In the genomic region with DNA sequence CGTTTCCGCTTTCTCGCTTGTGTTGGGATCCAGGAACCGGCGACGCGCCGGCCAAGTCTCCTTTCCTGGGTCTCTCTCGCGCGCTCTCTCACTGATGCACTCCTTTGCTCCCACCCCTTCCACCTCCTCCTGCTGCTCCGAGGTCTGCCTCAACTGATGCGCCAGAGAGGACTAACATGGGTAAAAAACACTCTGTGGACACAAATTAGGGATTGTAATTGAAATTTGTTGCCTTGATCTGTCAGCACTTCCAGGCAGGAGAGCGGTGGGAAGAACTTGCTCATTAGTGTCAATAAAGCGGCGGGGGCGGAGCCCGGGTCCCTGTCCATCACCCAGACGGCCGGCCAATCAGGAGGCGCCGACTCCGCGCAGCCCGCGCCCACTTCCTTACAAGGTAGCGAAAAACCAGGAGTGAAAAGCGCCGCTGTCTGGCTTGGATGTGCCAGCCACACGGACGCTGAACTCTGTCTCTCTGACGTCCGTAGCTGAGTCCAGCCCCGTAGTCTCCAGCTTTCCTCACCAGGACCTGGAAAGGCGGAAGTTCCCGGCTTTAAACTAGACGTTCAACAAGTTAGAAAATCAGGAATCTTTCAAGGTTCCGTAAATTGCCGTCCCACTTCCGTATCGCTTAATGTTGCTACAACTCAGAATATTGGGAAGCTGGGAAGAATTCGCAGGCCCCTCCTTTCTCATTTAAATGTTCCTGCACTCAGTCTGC, we compare ENCODE assay signal across 9 cellular contexts. TPM values are rescaled to one million over a fixed set of nuclear protein-coding genes. Genes with fewer than 3 reads are reported as not detected.
DNase-seq lines count a peak whose midpoint lies in the region; ATAC-seq and TF ChIP-seq lines count a peak whose summit lies in the region.
"Had no signal": no experiment of that assay in that cellular context is flagged by ENCODE, and none has a peak within 500 bp of the region (broad histone marks: within the 10 kb centered on the region; RNA-seq: fewer than 3 reads in every experiment).

A gene (minus strand): TSS at position 267 of the 718 bp plus-strand sequence. CDS start 417 bp downstream, outside the sequence.

- H3K79me2 ChIP-seq in parathyroid adenoma, result no peaks in the 10 kb centered on the region

- H3K4me1 ChIP-seq in parathyroid adenoma, result no peaks in the 10 kb centered on the region

- no peaks in the 10 kb centered on the region for H3K9me3 ChIP-seq in parathyroid adenoma (ENCODE audit: control insufficient read depth, low read length)

- H3K9ac ChIP-seq in parathyroid adenoma, result no peak within 1 kb of the TSS

- peak within 1 kb of the TSS; percentile 70 for H3K4me3 Mint-ChIP-seq in Calu3 (ENCODE audit: low read depth, unreplicated experiment)
- peak within 1 kb of the TSS; percentile 65 for H3K4me3 Mint-ChIP-seq in activated naive CD8-positive, alpha-beta T cell treated with anti-CD3 and anti-CD28 coated beads, Interleukin-2, amount 50 U/mL, for 24 hours
- H3K4me3 Mint-ChIP-seq: natural killer cell treated with Interleukin-12 subunit alpha and Interleukin-12 subunit beta and Interleukin-15 and Interleukin-18, amount 100 ng/mL, for 72 hours had no signal

- H3K27me3 Mint-ChIP-seq in Calu3 (ENCODE audit: unreplicated experiment), result no peaks in the 10 kb centered on the region
- H3K27me3 Mint-ChIP-seq in activated naive CD8-positive, alpha-beta T cell treated with anti-CD3 and anti-CD28 coated beads, Interleukin-2, amount 50 U/mL, for 24 hours, result peaks cover 66% of the 10 kb centered on the region

- BruUV-seq in Calu3 (replicated peaks; lab: Mats Ljungman, UMichigan), result TSS peak; percentile 79

- TF ChIP-seq CTCF in Calu3 (IDR thresholded peaks at IDR 0.05; ENCODE audit: unreplicated experiment) (no peak), parathyroid adenoma (IDR thresholded peaks at IDR 0.05) (no peak)

- no peak within 1 kb of the TSS for H3K4me3 ChIP-seq in parathyroid adenoma (ENCODE audit: low read depth, low read length)

- peaks cover 65% of the 10 kb centered on the region for H3K36me3 Mint-ChIP-seq in Calu3 (ENCODE audit: insufficient read depth, unreplicated experiment)
- H3K36me3 Mint-ChIP-seq in activated naive CD8-positive, alpha-beta T cell treated with anti-CD3 and anti-CD28 coated beads, Interleukin-2, amount 50 U/mL, for 24 hours (ENCODE audit: low read depth), result peaks cover 10% of the 10 kb centered on the region

- H3K4me2 ChIP-seq in parathyroid adenoma (ENCODE audit: low read length), result peak within 1 kb of the TSS; percentile 17

- H2AFZ ChIP-seq in parathyroid adenoma, result peak within 1 kb of the TSS; percentile 60

- H3K4me1 Mint-ChIP-seq in Calu3 (ENCODE audit: low read depth, unreplicated experiment), result peaks cover 14% of the 10 kb centered on the region
- H3K4me1 Mint-ChIP-seq in activated naive CD8-positive, alpha-beta T cell treated with anti-CD3 and anti-CD28 coated beads, Interleukin-2, amount 50 U/mL, for 24 hours, result peaks cover 7% of the 10 kb centered on the region

- DNase-seq in Calu3 (peak; percentile 93), LHCN-M2 (ENCODE audit: low read depth) (peak; percentile 98), left cardiac atrium (peak; percentile 95)
- DNase-seq in activated naive CD8-positive, alpha-beta T cell treated with anti-CD3 and anti-CD28 coated beads, Interleukin-2, amount 50 U/mL, for 24 hours, result no peak
- no peak for DNase-seq in central memory CD4-positive, alpha-beta T cell

- ATAC-seq in activated naive CD8-positive, alpha-beta T cell treated with anti-CD3 and anti-CD28 coated beads, Interleukin-2, amount 50 U/mL, for 24 hours, result peak; percentile 49
- ATAC-seq in left cardiac atrium, result peak; percentile 84 to 90
- no peak for ATAC-seq in HG03025 (IDR thresholded peaks at IDR 0.05; ENCODE audit: low FRiP score, unreplicated experiment)
- no peak for ATAC-seq in GM18511 (IDR thresholded peaks at IDR 0.05; ENCODE audit: unreplicated experiment)

- peak within 1 kb of the TSS; percentile 36 for H3K27ac ChIP-seq in parathyroid adenoma

- CTCF ChIA-PET in Calu3 (lab: Charles Lee), result interaction anchor here (0.6 to 1.0 kb wide), 2 partner anchors 9 to 288 kb away, joined by 4 to 6 read pairs; no protein-coding TSS in a partner anchor

- no peaks in the 10 kb centered on the region for H3K9me3 Mint-ChIP-seq in Calu3 (ENCODE audit: low read depth, unreplicated experiment)
- H3K9me3 Mint-ChIP-seq in activated naive CD8-positive, alpha-beta T cell treated with anti-CD3 and anti-CD28 coated beads, Interleukin-2, amount 50 U/mL, for 24 hours, result peaks cover 4% of the 10 kb centered on the region

- H3K27me3 ChIP-seq in parathyroid adenoma (ENCODE audit: control insufficient read depth, insufficient read depth, low read length), result peaks cover 19% of the 10 kb centered on the region

- no peaks in the 10 kb centered on the region for H3K36me3 ChIP-seq in parathyroid adenoma (ENCODE audit: control insufficient read depth, insufficient read depth, low read length)

- H3K27ac Mint-ChIP-seq in Calu3 (ENCODE audit: unreplicated experiment), result peak within 1 kb of the TSS; percentile 92
- H3K27ac Mint-ChIP-seq in activated naive CD8-positive, alpha-beta T cell treated with anti-CD3 and anti-CD28 coated beads, Interleukin-2, amount 50 U/mL, for 24 hours, result peak within 1 kb of the TSS; percentile 22
- H3K27ac Mint-ChIP-seq: natural killer cell treated with Interleukin-12 subunit alpha and Interleukin-12 subunit beta and Interleukin-15 and Interleukin-18, amount 100 ng/mL, for 72 hours had no signal

- intact Hi-C loops in Calu3 (cut with micrococcal nuclease; ENCODE audit: unreplicated experiment), result loop anchor here (5.0 kb wide), 2 partner anchors 297 to 337 kb away; no protein-coding TSS in a partner anchor
- intact Hi-C loops in left cardiac atrium (cut with DNase I), result no loop called here

RNA-seq across cellular contexts. Expression of the gene that starts here (rescaled TPM):
- total RNA-seq in Calu3 (2022) (48.5 and 49.2 TPM in 2 replicates), LHCN-M2 (2014; rRNA removed) (23.5 and 26.1 TPM in 2 replicates), left cardiac atrium (10 to 100 TPM; 10.1 to 19.4 TPM)
- polyA plus RNA-seq in LHCN-M2 (2012), result 5.3 TPM
- total RNA-seq: natural killer cell treated with Interleukin-12 subunit alpha and Interleukin-12 subunit beta and Interleukin-15 and Interleukin-18, amount 100 ng/mL, for 72 hours had no signal

Comparison
In these comparisons a context has a peak if more than half of its experiments do, and no peak if none do; other contexts are left out.
1. DNase-seq: peak in Calu3 (single experiment), LHCN-M2 (single experiment) and left cardiac atrium (single experiment); none in activated naive CD8-positive, alpha-beta T cell treated with anti-CD3 and anti-CD28 coated beads, Interleukin-2, amount 50 U/mL, for 24 hours (single experiment) and central memory CD4-positive, alpha-beta T cell (single experiment).
2. ATAC-seq: peak in activated naive CD8-positive, alpha-beta T cell treated with anti-CD3 and anti-CD28 coated beads, Interleukin-2, amount 50 U/mL, for 24 hours (single experiment) and left cardiac atrium (2 of 2); none in HG03025 (single experiment) and GM18511 (single experiment).